ENCODE assay signal across 9 cellular contexts in the genomic region with DNA sequence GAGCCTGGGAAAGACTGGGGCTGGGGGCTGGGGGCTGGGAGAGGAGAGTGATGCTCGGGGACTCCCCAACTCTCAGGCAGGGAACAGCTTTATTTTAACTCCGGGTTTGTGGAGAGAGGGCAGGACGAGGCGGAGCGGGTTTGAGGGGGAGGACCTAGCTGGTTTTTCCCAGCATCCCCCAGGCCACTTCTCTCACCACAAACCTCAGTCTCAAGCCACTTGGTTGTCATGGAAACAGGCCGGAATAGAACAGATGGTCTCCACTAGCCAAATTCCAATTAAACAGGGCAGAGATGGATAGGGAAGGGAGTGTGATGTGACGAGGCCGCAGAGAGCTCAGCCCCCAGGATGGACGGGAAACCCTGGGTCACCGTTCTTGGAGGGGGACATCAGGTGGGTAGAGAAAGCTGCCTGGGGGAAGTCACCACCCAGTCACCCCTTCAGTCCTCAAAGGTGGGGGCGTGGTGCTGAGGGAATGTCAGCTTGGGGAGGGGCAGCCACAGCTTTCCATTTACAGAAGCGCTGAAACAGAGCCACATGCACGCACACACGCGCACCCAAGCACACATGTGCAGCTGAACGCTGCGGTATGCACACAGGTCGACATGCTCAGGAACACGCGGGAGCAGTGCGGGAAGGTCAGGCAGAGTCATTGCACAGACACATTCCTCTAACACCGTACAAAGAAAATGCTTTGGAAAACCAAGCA. TPM values are rescaled to one million over a fixed set of nuclear protein-coding genes. Genes with fewer than 3 reads are reported as not detected.
DNase-seq lines count a peak whose midpoint lies in the region; ATAC-seq, FAIRE-seq and TF ChIP-seq lines count a peak whose summit lies in the region.
"Had no signal": no experiment of that assay in that cellular context is flagged by ENCODE, and none has a peak within 500 bp of the region (broad histone marks: within the 10 kb centered on the region; RNA-seq: fewer than 3 reads in every experiment).

No MANE protein-coding gene starts in this region.

- H3K36me3 Mint-ChIP-seq in endothelial cell (ENCODE audit: low read depth, unreplicated experiment) (peaks cover 3% of the 10 kb centered on the region), HFFc6 (ENCODE audit: low read depth) (no peaks in the 10 kb centered on the region)
- H3K36me3 Mint-ChIP-seq in CD4-positive, alpha-beta T cell (ENCODE audit: low read depth): no peaks in the 10 kb centered on the region

- FAIRE-seq in GM12892 (lab: Jason Lieb, UNC) (peak; percentile 65), pancreas (lab: Jason Lieb, UNC) (no peak)

- POLR2A ChIA-PET in CD4-positive, alpha-beta T cell (lab: Charles Lee): no interaction called here

- H3K4me3 Mint-ChIP-seq in endothelial cell (ENCODE audit: unreplicated experiment) (no peak overlapping the region), HFFc6 (no peak overlapping the region)
- H3K4me3 Mint-ChIP-seq in CD4-positive, alpha-beta T cell: no peak overlapping the region

- intact Hi-C loops in pancreas (cut with DNase I): no loop called here
- intact Hi-C loops in CD4-positive, alpha-beta T cell (cut with DNase I, micrococcal nuclease): no loop called here

- 74 to 77% methylated on average over 22 of the region's 22 CpGs for WGBS in pancreas, 2 donors

- H3K27ac Mint-ChIP-seq in endothelial cell (ENCODE audit: unreplicated experiment) (peak overlapping the region; percentile 17), HFFc6 (no peak overlapping the region)
- H3K27ac Mint-ChIP-seq in CD4-positive, alpha-beta T cell: no peak overlapping the region

- CTCF ChIA-PET in CD4-positive, alpha-beta T cell (lab: Charles Lee): no interaction called here

- H3K4me3 ChIP-seq in pancreas: no peak overlapping the region
- H3K4me3 ChIP-seq: thoracic aorta had no signal

- ATAC-seq in pancreas: peak in 3 of 4 donors; percentile 3 to 64 (median 57)
- ATAC-seq in CD4-positive, alpha-beta T cell (ENCODE audit: poor library complexity): no peak

- H3K27ac ChIP-seq in pancreas: no peak overlapping the region
- no peak overlapping the region for H3K27ac ChIP-seq in CD4-positive, alpha-beta T cell (ENCODE audit: low read depth, low read length)
- H3K27ac ChIP-seq: thoracic aorta had no signal

- TF ChIP-seq POLR2A in GM12892 (IDR thresholded peaks at IDR 0.05; ENCODE audit: low read depth, low read length): no peak

- TF ChIP-seq CTCF in endothelial cell (IDR thresholded peaks at IDR 0.05; ENCODE audit: unreplicated experiment) (no peak), pancreas (IDR thresholded peaks at IDR 0.05) (no peak), HFFc6 (IDR thresholded peaks at IDR 0.05) (no peak)
- no peak for TF ChIP-seq CTCF in CD4-positive, alpha-beta T cell (IDR thresholded peaks at IDR 0.05)

- DNase-seq in GM12892 (ENCODE audit: insufficient read length) (no peak), NCI-H2171 (lab: John Stamatoyannopoulos, UW) (peak; percentile 86), endothelial cell (ENCODE audit: low spot score) (no peak), pancreas (no peak), HFFc6 (no peak), GM19240 (ENCODE audit: insufficient read length, low spot score) (no peak), foreskin melanocyte (no peak)
- no peak for DNase-seq in CD4-positive, alpha-beta T cell

- H3K9me3 Mint-ChIP-seq in endothelial cell (ENCODE audit: unreplicated experiment): no peaks in the 10 kb centered on the region
- H3K9me3 Mint-ChIP-seq in HFFc6: no peaks in the 10 kb centered on the region
- H3K9me3 Mint-ChIP-seq in CD4-positive, alpha-beta T cell: no peaks in the 10 kb centered on the region

- H3K27me3 Mint-ChIP-seq in endothelial cell (ENCODE audit: unreplicated experiment): peaks cover 4% of the 10 kb centered on the region
- H3K27me3 Mint-ChIP-seq in HFFc6 (ENCODE audit: insufficient read depth): peaks cover 9% of the 10 kb centered on the region
- peaks cover 40% of the 10 kb centered on the region for H3K27me3 Mint-ChIP-seq in CD4-positive, alpha-beta T cell

- no peaks in the 10 kb centered on the region for H3K27me3 ChIP-seq in pancreas
- H3K27me3 ChIP-seq in CD4-positive, alpha-beta T cell (ENCODE audit: control insufficient read depth, insufficient read depth, low read length): no peaks in the 10 kb centered on the region

- H3K4me1 ChIP-seq in pancreas: peaks cover 15 to 18% (median 17%) of the 10 kb centered on the region in 3 donors

- H3K4me1 Mint-ChIP-seq in endothelial cell (ENCODE audit: unreplicated experiment): peaks cover 3% of the 10 kb centered on the region
- no peaks in the 10 kb centered on the region for H3K4me1 Mint-ChIP-seq in HFFc6 (ENCODE audit: low read depth)
- H3K4me1 Mint-ChIP-seq in CD4-positive, alpha-beta T cell (ENCODE audit: low read depth): no peaks in the 10 kb centered on the region

- no peaks in the 10 kb centered on the region for H3K36me3 ChIP-seq in pancreas
- H3K36me3 ChIP-seq: thoracic aorta had no signal

- no peaks in the 10 kb centered on the region for H3K9me3 ChIP-seq in pancreas
- H3K9me3 ChIP-seq in CD4-positive, alpha-beta T cell (ENCODE audit: control insufficient read depth, low read length): no peaks in the 10 kb centered on the region
- H3K9me3 ChIP-seq: thoracic aorta had no signal

RNA-seq across cellular contexts. Expression of a gene that starts 19.2 kb away (rescaled TPM):
- 9.0 TPM for polyA plus RNA-seq in GM12892 (2012; ENCODE audit: missing spikeins)
- total RNA-seq in endothelial cell (ENCODE audit: unreplicated experiment) (17.9 TPM), pancreas (10 to 100 TPM; 14.8 to 24.7 (median 22.2) TPM)
- polyA plus RNA-seq in pancreas: 1 to 10 TPM; 7.9 to 8.5 TPM
- total RNA-seq in HFFc6 (2021; fragmentation: NEBNext Ultra II Directional; extraction: Animal tissue kit (Norgen Biotek cat#: 25700)): 1 to 10 TPM; 4.1 to 7.9 (median 6.6) TPM
- total RNA-seq in CD4-positive, alpha-beta T cell: 1 to 10 TPM; 2.5 to 3.4 TPM
